ENCODE assay signal across 31 cellular contexts in genomic region chr9:32864926-32865325, GRCh38.
"Had no signal": no experiment of that assay in that cellular context is flagged by ENCODE, and none has a peak within 500 bp of the region (broad histone marks: within the 10 kb centered on the region; RNA-seq: fewer than 3 reads in every experiment).

No MANE protein-coding gene starts in this region.

- H3K36me3 ChIP-seq: brain microvascular endothelial cell, breast epithelium had no signal

- H3K4me3 ChIP-seq: body of pancreas, breast epithelium had no signal

- H3K27ac ChIP-seq: body of pancreas, brain microvascular endothelial cell, breast epithelium, VCaP had no signal

- FAIRE-seq: astrocyte, TTC549 had no signal

- H3K9me3 ChIP-seq: body of pancreas, breast epithelium had no signal

- H3K4me1 ChIP-seq: body of pancreas, breast epithelium had no signal

- H3K27me3 ChIP-seq: body of pancreas, brain microvascular endothelial cell, breast epithelium had no signal

- DNase-seq: activated B cell treated with CpG ODN at 0.5 μM for 24 hours; activated CD4-positive, alpha-beta memory T cell treated with anti-CD3 and anti-CD28 coated beads for 36 hours; activated CD4-positive, alpha-beta T cell treated with anti-CD3 and anti-CD28 coated beads for 4 hours; activated CD4-positive, alpha-beta T cell treated with anti-CD3 and anti-CD28 coated beads, Interleukin-2, amount 10 ng/mL, durations not matched to agents 24 days and 14 days; activated CD4-positive, alpha-beta T cell treated with anti-CD3 and anti-CD28 coated beads, Interleukin-2, amount 50 U/mL, for 1 hour; activated CD4-positive, alpha-beta T cell treated with anti-CD3 and anti-CD28 coated beads, Interleukin-2, amount 50 U/mL, for 4 hours; activated CD4-positive, CD25-positive, alpha-beta regulatory T cell treated with anti-CD3 and anti-CD28 coated beads, Interleukin-2, amount 50 U/mL, for 72 hours; activated CD8-positive, alpha-beta memory T cell treated with anti-CD3 and anti-CD28 coated beads, Interleukin-2, amount 50 U/mL, for 4 hours; activated CD8-positive, alpha-beta T cell treated with anti-CD3 and anti-CD28 coated beads for 36 hours; activated effector memory CD4-positive, alpha-beta T cell treated with Interleukin-2 at 50 U/mL for 16 hours; activated gamma-delta T cell; activated naive CD4-positive, alpha-beta T cell treated with anti-CD3 and anti-CD28 coated beads, Interleukin-2, amount 10 ng/mL, durations not matched to agents 7 days and 5 days; activated naive CD4-positive, alpha-beta T cell treated with Interleukin-2 at 50 U/mL for 16 hours; activated naive CD8-positive, alpha-beta T cell treated with anti-CD3 and anti-CD28 coated beads, Interleukin-2, amount 10 ng/mL, durations not matched to agents 7 days and 5 days; activated naive CD8-positive, alpha-beta T cell treated with anti-CD3 and anti-CD28 coated beads, Interleukin-2, amount 50 U/mL, for 24 hours; activated T-cell treated with anti-CD3 and anti-CD28 coated beads for 4 hours; activated T-cell treated with anti-CD3 and anti-CD28 coated beads, Interleukin-2, amount 50 U/mL, for 1 hour; activated T-cell treated with anti-CD3 and anti-CD28 coated beads, Interleukin-2, amount 50 U/mL, for 48 hours; amniotic stem cell; aorta; body of pancreas; brain microvascular endothelial cell; central memory CD4-positive, alpha-beta T cell; T-helper 1 cell; T-helper 2 cell; T-helper 9 cell had no signal

- ATAC-seq: activated CD8-positive, alpha-beta T cell treated with anti-CD3 and anti-CD28 coated beads for 36 hours; activated naive CD8-positive, alpha-beta T cell treated with anti-CD3 and anti-CD28 coated beads, Interleukin-2, amount 50 U/mL, for 24 hours; activated T-helper 17 cell treated with anti-CD3 and anti-CD28 coated beads, Interleukin-2, amount 50 U/mL, for 72 hours; body of pancreas had no signal
